8 cellular contexts compared by ENCODE assay signal in genomic region chr19:52734893-52735661, GRCh38. TPM values are rescaled to one million over a fixed set of nuclear protein-coding genes. Genes with fewer than 3 reads are reported as not detected.
DNase-seq lines count a peak whose midpoint lies in the region; ATAC-seq, FAIRE-seq and TF ChIP-seq lines count a peak whose summit lies in the region.

Gene ZNF611 (minus strand): TSS chr19:52735044. CDS start chr19:52715894, 19,150 bp downstream.

- TF ChIP-seq CTCF in kidney (IDR thresholded peaks at IDR 0.05; ENCODE audit: borderline replicate concordance, extremely low read depth, insufficient read depth): peak; percentile 25

- ATAC-seq in GM19035 (IDR thresholded peaks at IDR 0.05; ENCODE audit: unreplicated experiment) (peak; percentile 97), HG03354 (IDR thresholded peaks at IDR 0.05; ENCODE audit: poor library complexity, severe bottlenecking, unreplicated experiment) (peak; percentile 95)

- peak within 1 kb of the TSS; percentile 97 to 98 for H3K4me3 ChIP-seq in kidney (ENCODE audit: low read length in 2 of 2)

- peak within 1 kb of the TSS; percentile 96 to 97 for H3K9ac ChIP-seq in kidney (ENCODE audit: low read length in 2 of 2)

- H3K9me3 ChIP-seq in kidney (ENCODE audit: control insufficient read depth in 1 of 2, low read length in 2 of 2): no peaks in the 10 kb centered on the region

- intact Hi-C loops in kidney (cut with DNase I): no loop called here

- FAIRE-seq in kidney (lab: Jason Lieb, UNC): peak; percentile 55

- H3K27ac ChIP-seq in kidney (ENCODE audit: low read depth in 2 of 2, low read length in 2 of 2): peak within 1 kb of the TSS; percentile 80 to 95

- no peaks in the 10 kb centered on the region for H3K36me3 ChIP-seq in kidney (ENCODE audit: control insufficient read depth in 1 of 2, insufficient read depth in 2 of 2, low read length in 2 of 2)

- DNase-seq in AG20443 (ENCODE audit: low spot score) (peak; percentile 96), NCI-H460 (ENCODE audit: extremely low read depth, low read depth) (peak; percentile 89), cerebellum (ENCODE audit: low spot score) (peak; percentile 94), kidney (peak; percentile 99)
- DNase-seq in activated CD4-positive, alpha-beta T cell treated with anti-CD3 and anti-CD28 coated beads for 1 hour: peak; percentile 99
- peak; percentile 99 for DNase-seq in stimulated activated CD4-positive, alpha-beta T cell treated with anti-CD3 and anti-CD28 coated beads, Interleukin-15, amount 100 ng/mL, for 24 hours

- peaks cover 12 to 16% of the 10 kb centered on the region in 2 donors for H3K4me1 ChIP-seq in kidney (ENCODE audit: control insufficient read depth in 1 of 2, insufficient read depth in 1 of 2, low read depth in 1 of 2, low read length in 2 of 2)

RNA-seq across cellular contexts. Expression of gene ZNF611, which starts in this region (rescaled TPM):
- total RNA-seq in NCI-H460 (2014; rRNA removed; shearing (Covaris generic)): 8.2 and 10.5 TPM in 2 replicates
- polyA plus RNA-seq in NCI-H460 (2014; cell fraction: nucleus; rRNA removed): 4.4 and 6.6 TPM in 2 replicates
- total RNA-seq in cerebellum: 31.9 TPM
- 42.7 TPM for total RNA-seq in kidney
- 3.6 TPM for polyA plus RNA-seq in kidney (ENCODE audit: insufficient read depth, low read depth, low replicate concordance)

Comparison
In these comparisons a context has a peak if more than half of its experiments do, and no peak if none do; other contexts are left out.
1. Peak in every context shown above with its lines: DNase-seq, ATAC-seq, H3K4me3 ChIP-seq and H3K27ac ChIP-seq.